ENCODE assay signal across 26 cellular contexts in the genomic region with DNA sequence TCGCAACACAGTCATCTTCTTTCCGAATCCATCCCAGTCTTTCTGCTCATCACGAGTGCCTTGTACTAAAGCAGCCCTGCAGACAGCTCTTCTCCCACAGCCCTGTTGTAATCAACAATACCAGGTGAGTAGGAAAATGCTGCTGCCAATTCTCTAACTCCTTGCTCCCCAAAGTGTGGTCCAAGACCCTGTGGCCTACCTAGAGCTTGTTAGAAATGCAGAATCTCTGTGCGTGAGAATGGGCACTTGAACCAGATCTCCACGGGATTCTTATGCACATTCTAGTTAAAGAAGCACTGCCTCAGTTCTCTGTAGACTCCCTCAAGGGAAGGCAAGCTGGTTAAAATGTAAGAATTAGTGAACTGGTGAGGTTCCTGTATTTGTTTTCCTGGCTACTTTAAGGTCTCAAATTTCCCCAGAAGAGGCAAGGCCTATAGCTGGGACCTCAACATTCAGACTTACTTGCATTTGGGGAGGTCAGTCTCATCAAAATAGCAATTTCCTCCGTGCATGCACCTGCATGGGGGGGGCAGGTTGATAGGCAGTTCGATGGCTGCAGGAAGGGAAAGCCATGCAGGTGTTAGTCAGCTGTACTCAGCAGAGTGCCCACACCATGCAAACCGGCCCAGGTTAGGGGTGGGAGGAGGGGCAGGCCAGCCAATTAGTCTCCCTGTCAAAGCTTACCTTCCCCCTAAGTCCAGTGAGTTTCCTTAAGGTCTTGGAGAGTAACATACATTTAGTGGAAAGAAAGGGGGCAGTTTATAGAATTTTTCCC.
"Had no signal": no experiment of that assay in that cellular context is flagged by ENCODE, and none has a peak within 500 bp of the region (broad histone marks: within the 10 kb centered on the region; RNA-seq: fewer than 3 reads in every experiment).

No MANE protein-coding gene starts in this region.

- H3K4me1 Mint-ChIP-seq: activated naive CD8-positive, alpha-beta T cell treated with anti-CD3 and anti-CD28 coated beads for 36 hours; stimulated activated naive B cell treated with anti-CD40 and anti-IgM and Interleukin-4, amounts not matched to agents 10 μg/mL and 1 μg/mL and 100 μg/mL, for 72 hours had no signal

- H3K27ac Mint-ChIP-seq: activated naive CD8-positive, alpha-beta T cell treated with anti-CD3 and anti-CD28 coated beads for 36 hours; activated T-helper 2 cell treated with anti-CD3 and anti-CD28 coated beads, Interferon-gamma antibody, Interleukin-2, Interleukin-4, amounts not matched to agents 10 μg/mL and 5 μg/mL and 100 μg/mL, durations not matched to agents 14 hours and 24 hours and 36 hours; naive B cell; stimulated activated naive B cell treated with anti-CD40 and anti-IgM and Interleukin-4, amounts not matched to agents 10 μg/mL and 1 μg/mL and 100 μg/mL, for 72 hours had no signal

- H3K27ac ChIP-seq: breast epithelium, colonic mucosa, esophagus squamous epithelium, gastroesophageal sphincter, lower lobe of right lung, thoracic aorta, upper lobe of left lung had no signal

- DNase-seq: activated CD4-positive, alpha-beta T cell treated with anti-CD3 and anti-CD28 coated beads for 4 hours; activated CD4-positive, alpha-beta T cell treated with anti-CD3 and anti-CD28 coated beads, Interleukin-2, amount 50 U/mL, for 48 hours; activated CD4-positive, CD25-positive, alpha-beta regulatory T cell; activated CD8-positive, alpha-beta memory T cell treated with anti-CD3 and anti-CD28 coated beads, Interleukin-2, amount 50 U/mL, for 48 hours; activated naive CD4-positive, alpha-beta T cell; activated naive CD8-positive, alpha-beta T cell treated with anti-CD3 and anti-CD28 coated beads for 36 hours; activated T-cell treated with anti-CD3 and anti-CD28 coated beads, Interleukin-2, amount 50 U/mL, for 4 hours; colonic mucosa; dorsolateral prefrontal cortex; effector memory CD8-positive, alpha-beta T cell; esophagus squamous epithelium; head of caudate nucleus; lower lobe of right lung; naive B cell; stimulated activated CD4-positive, alpha-beta T cell treated with anti-CD3 and anti-CD28 coated beads, Interleukin-2, amount 100 ng/mL, for 48 hours; stimulated activated CD8-positive, alpha-beta memory T cell treated with anti-CD3 and anti-CD28 coated beads, Interleukin-4, amount 100 ng/mL, for 48 hours; stimulated activated naive B cell treated with anti-CD40 and anti-IgM and Interleukin-4, amounts not matched to agents 10 μg/mL and 1 μg/mL and 100 μg/mL, for 72 hours; T-helper 1 cell; upper lobe of left lung had no signal

- H3K9me3 ChIP-seq: breast epithelium, colonic mucosa, esophagus squamous epithelium, gastroesophageal sphincter, lower lobe of right lung, thoracic aorta, upper lobe of left lung had no signal

- H3K27me3 Mint-ChIP-seq: activated naive CD8-positive, alpha-beta T cell treated with anti-CD3 and anti-CD28 coated beads for 36 hours; central memory CD8-positive, alpha-beta T cell; effector memory CD8-positive, alpha-beta T cell; naive B cell; stimulated activated naive B cell treated with anti-CD40 and anti-IgM and Interleukin-4, amounts not matched to agents 10 μg/mL and 1 μg/mL and 100 μg/mL, for 72 hours had no signal

- H3K27me3 ChIP-seq: breast epithelium, colonic mucosa, dorsolateral prefrontal cortex, esophagus squamous epithelium, gastroesophageal sphincter, upper lobe of left lung had no signal

- H3K4me1 ChIP-seq: breast epithelium, colonic mucosa, esophagus squamous epithelium, gastroesophageal sphincter, lower lobe of right lung, upper lobe of left lung had no signal

- H3K4me3 Mint-ChIP-seq: activated naive CD8-positive, alpha-beta T cell treated with anti-CD3 and anti-CD28 coated beads for 36 hours; activated T-cell treated with anti-CD3 and anti-CD28 coated beads, Interleukin-2, amount 50 U/mL, for 4 hours; central memory CD8-positive, alpha-beta T cell; effector memory CD8-positive, alpha-beta T cell; naive B cell; neural crest cell; stimulated activated naive B cell treated with anti-CD40 and anti-IgM and Interleukin-4, amounts not matched to agents 10 μg/mL and 1 μg/mL and 100 μg/mL, for 72 hours had no signal

- H3K36me3 Mint-ChIP-seq: activated naive CD8-positive, alpha-beta T cell treated with anti-CD3 and anti-CD28 coated beads for 36 hours; naive B cell; stimulated activated naive B cell treated with anti-CD40 and anti-IgM and Interleukin-4, amounts not matched to agents 10 μg/mL and 1 μg/mL and 100 μg/mL, for 72 hours had no signal

- H3K4me3 ChIP-seq: breast epithelium, colonic mucosa, dorsolateral prefrontal cortex, esophagus squamous epithelium, gastroesophageal sphincter, lower lobe of right lung, thoracic aorta, upper lobe of left lung had no signal

- ATAC-seq: activated T-cell treated with anti-CD3 and anti-CD28 coated beads, Interleukin-2, amount 50 U/mL, for 4 hours; effector memory CD8-positive, alpha-beta T cell; gastroesophageal sphincter; left lobe of liver; lower lobe of right lung; stimulated activated naive B cell treated with anti-CD40 and anti-IgM and Interleukin-4, amounts not matched to agents 10 μg/mL and 1 μg/mL and 100 μg/mL, for 72 hours had no signal

- H3K36me3 ChIP-seq: breast epithelium, colonic mucosa, esophagus squamous epithelium, gastroesophageal sphincter, lower lobe of right lung, thoracic aorta, upper lobe of left lung had no signal
